1 cellular context compared by ENCODE assay signal in the genomic region with DNA sequence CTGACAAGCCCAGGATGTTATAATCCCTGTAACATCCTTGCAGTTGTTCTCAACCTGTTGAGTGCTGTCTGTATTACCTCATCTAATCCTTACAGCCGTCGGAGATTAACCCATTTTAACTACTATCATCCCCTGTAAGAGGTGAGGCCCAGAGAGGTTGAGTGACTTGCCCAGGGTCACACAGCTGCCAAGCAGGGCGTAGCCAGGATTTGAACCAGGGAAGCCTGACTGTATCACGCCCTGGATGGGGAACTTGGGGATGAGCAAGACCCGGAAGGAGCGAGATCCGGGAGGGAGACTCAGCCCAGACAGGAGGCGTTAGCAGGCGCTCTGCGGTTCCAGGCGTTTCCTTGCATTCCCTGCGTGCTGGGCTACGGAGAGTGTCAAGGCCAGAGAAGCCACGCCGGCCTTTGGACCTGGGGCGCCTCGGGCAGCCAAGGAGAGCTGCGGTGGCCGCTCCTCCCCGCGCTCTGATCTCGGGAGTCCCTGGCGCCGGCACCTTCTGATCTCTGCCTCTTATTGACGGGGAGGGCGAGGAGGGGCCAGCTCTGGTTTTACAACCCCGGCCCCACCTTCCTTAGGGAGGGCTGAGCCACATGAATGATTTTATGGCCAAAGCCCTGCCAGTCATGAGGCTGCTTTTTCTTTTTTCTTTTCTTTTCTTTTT.
A peak's percentile ranks its signal among the peaks of the same experiment; 100 is the strongest.
TF ChIP-seq lines count a peak whose summit lies in the region.

No MANE protein-coding gene starts in this region.

TF ChIP-seq in HepG2, 621 proteins besides CTCF, POLR2A, EP300 and RAD21 (continues in another document):
- TF ChIP-seq, protein P1, sequence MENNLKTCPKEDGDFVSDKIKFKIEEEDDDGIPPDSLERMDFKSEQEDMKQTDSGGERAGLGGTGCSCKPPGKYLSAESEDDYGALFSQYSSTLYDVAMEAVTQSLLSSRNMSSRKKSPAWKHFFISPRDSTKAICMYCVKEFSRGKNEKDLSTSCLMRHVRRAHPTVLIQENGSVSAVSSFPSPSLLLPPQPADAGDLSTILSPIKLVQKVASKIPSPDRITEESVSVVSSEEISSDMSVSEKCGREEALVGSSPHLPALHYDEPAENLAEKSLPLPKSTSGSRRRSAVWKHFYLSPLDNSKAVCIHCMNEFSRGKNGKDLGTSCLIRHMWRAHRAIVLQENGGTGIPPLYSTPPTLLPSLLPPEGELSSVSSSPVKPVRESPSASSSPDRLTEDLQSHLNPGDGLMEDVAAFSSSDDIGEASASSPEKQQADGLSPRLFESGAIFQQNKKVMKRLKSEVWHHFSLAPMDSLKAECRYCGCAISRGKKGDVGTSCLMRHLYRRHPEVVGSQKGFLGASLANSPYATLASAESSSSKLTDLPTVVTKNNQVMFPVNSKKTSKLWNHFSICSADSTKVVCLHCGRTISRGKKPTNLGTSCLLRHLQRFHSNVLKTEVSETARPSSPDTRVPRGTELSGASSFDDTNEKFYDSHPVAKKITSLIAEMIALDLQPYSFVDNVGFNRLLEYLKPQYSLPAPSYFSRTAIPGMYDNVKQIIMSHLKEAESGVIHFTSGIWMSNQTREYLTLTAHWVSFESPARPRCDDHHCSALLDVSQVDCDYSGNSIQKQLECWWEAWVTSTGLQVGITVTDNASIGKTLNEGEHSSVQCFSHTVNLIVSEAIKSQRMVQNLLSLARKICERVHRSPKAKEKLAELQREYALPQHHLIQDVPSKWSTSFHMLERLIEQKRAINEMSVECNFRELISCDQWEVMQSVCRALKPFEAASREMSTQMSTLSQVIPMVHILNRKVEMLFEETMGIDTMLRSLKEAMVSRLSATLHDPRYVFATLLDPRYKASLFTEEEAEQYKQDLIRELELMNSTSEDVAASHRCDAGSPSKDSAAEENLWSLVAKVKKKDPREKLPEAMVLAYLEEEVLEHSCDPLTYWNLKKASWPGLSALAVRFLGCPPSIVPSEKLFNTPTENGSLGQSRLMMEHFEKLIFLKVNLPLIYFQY (CRISPR knock-in tag; IDR thresholded peaks at IDR 0.05; ENCODE audit: borderline replicate concordance), result 0 out of 2 replicates have a peak, but pooled peaks have one; percentile 24
- TF ChIP-seq, protein P2, sequence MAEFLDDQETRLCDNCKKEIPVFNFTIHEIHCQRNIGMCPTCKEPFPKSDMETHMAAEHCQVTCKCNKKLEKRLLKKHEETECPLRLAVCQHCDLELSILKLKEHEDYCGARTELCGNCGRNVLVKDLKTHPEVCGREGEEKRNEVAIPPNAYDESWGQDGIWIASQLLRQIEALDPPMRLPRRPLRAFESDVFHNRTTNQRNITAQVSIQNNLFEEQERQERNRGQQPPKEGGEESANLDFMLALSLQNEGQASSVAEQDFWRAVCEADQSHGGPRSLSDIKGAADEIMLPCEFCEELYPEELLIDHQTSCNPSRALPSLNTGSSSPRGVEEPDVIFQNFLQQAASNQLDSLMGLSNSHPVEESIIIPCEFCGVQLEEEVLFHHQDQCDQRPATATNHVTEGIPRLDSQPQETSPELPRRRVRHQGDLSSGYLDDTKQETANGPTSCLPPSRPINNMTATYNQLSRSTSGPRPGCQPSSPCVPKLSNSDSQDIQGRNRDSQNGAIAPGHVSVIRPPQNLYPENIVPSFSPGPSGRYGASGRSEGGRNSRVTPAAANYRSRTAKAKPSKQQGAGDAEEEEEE (CRISPR knock-in tag; IDR thresholded peaks at IDR 0.05; ENCODE audit: borderline replicate concordance), result 0 out of 2 replicates have a peak, but pooled peaks have one; percentile 56
- TF ChIP-seq, protein P3, sequence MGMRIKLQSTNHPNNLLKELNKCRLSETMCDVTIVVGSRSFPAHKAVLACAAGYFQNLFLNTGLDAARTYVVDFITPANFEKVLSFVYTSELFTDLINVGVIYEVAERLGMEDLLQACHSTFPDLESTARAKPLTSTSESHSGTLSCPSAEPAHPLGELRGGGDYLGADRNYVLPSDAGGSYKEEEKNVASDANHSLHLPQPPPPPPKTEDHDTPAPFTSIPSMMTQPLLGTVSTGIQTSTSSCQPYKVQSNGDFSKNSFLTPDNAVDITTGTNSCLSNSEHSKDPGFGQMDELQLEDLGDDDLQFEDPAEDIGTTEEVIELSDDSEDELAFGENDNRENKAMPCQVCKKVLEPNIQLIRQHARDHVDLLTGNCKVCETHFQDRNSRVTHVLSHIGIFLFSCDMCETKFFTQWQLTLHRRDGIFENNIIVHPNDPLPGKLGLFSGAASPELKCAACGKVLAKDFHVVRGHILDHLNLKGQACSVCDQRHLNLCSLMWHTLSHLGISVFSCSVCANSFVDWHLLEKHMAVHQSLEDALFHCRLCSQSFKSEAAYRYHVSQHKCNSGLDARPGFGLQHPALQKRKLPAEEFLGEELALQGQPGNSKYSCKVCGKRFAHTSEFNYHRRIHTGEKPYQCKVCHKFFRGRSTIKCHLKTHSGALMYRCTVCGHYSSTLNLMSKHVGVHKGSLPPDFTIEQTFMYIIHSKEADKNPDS (CRISPR knock-in tag; IDR thresholded peaks at IDR 0.05), result peak; percentile 61; the same call in 1 of the 2 replicates
- peak; percentile 91 for TF ChIP-seq PHF5A (CRISPR knock-in tag; IDR thresholded peaks at IDR 0.05; ENCODE audit: low read depth, unreplicated experiment)
- peak; percentile 77; the same call in 1 of the 2 replicates for TF ChIP-seq BRD4 (CRISPR knock-in tag; IDR thresholded peaks at IDR 0.05)
- TF ChIP-seq MXD4 (CRISPR knock-in tag; IDR thresholded peaks at IDR 0.05), result 0 out of 2 replicates have a peak, but pooled peaks have one; percentile 41
- TF ChIP-seq MEIS1 (CRISPR knock-in tag; IDR thresholded peaks at IDR 0.05; ENCODE audit: borderline replicate concordance), result peak; percentile 89; the same call in 1 of the 2 replicates
- no peak for TF ChIP-seq SMARCC2 (IDR thresholded peaks at IDR 0.05)
- no peak for TF ChIP-seq TEAD2 (CRISPR knock-in tag; IDR thresholded peaks at IDR 0.05)
- TF ChIP-seq, protein P4, sequence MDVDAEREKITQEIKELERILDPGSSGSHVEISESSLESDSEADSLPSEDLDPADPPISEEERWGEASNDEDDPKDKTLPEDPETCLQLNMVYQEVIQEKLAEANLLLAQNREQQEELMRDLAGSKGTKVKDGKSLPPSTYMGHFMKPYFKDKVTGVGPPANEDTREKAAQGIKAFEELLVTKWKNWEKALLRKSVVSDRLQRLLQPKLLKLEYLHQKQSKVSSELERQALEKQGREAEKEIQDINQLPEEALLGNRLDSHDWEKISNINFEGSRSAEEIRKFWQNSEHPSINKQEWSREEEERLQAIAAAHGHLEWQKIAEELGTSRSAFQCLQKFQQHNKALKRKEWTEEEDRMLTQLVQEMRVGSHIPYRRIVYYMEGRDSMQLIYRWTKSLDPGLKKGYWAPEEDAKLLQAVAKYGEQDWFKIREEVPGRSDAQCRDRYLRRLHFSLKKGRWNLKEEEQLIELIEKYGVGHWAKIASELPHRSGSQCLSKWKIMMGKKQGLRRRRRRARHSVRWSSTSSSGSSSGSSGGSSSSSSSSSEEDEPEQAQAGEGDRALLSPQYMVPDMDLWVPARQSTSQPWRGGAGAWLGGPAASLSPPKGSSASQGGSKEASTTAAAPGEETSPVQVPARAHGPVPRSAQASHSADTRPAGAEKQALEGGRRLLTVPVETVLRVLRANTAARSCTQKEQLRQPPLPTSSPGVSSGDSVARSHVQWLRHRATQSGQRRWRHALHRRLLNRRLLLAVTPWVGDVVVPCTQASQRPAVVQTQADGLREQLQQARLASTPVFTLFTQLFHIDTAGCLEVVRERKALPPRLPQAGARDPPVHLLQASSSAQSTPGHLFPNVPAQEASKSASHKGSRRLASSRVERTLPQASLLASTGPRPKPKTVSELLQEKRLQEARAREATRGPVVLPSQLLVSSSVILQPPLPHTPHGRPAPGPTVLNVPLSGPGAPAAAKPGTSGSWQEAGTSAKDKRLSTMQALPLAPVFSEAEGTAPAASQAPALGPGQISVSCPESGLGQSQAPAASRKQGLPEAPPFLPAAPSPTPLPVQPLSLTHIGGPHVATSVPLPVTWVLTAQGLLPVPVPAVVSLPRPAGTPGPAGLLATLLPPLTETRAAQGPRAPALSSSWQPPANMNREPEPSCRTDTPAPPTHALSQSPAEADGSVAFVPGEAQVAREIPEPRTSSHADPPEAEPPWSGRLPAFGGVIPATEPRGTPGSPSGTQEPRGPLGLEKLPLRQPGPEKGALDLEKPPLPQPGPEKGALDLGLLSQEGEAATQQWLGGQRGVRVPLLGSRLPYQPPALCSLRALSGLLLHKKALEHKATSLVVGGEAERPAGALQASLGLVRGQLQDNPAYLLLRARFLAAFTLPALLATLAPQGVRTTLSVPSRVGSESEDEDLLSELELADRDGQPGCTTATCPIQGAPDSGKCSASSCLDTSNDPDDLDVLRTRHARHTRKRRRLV (CRISPR knock-in tag; IDR thresholded peaks at IDR 0.05), result no peak
- TF ChIP-seq ZNF703 (CRISPR knock-in tag; IDR thresholded peaks at IDR 0.05; ENCODE audit: borderline replicate concordance), result peak; percentile 64; the same call in 1 of the 2 replicates
- no peak for TF ChIP-seq ZFAT (CRISPR knock-in tag; conservative IDR thresholded peaks at IDR 0.05)
- TF ChIP-seq, protein P5, sequence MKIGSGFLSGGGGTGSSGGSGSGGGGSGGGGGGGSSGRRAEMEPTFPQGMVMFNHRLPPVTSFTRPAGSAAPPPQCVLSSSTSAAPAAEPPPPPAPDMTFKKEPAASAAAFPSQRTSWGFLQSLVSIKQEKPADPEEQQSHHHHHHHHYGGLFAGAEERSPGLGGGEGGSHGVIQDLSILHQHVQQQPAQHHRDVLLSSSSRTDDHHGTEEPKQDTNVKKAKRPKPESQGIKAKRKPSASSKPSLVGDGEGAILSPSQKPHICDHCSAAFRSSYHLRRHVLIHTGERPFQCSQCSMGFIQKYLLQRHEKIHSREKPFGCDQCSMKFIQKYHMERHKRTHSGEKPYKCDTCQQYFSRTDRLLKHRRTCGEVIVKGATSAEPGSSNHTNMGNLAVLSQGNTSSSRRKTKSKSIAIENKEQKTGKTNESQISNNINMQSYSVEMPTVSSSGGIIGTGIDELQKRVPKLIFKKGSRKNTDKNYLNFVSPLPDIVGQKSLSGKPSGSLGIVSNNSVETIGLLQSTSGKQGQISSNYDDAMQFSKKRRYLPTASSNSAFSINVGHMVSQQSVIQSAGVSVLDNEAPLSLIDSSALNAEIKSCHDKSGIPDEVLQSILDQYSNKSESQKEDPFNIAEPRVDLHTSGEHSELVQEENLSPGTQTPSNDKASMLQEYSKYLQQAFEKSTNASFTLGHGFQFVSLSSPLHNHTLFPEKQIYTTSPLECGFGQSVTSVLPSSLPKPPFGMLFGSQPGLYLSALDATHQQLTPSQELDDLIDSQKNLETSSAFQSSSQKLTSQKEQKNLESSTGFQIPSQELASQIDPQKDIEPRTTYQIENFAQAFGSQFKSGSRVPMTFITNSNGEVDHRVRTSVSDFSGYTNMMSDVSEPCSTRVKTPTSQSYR (CRISPR knock-in tag; IDR thresholded peaks at IDR 0.05; ENCODE audit: borderline replicate concordance), result peak; percentile 72; the same call in 1 of the 2 replicates
- no peak for TF ChIP-seq ZNF7 (CRISPR knock-in tag; IDR thresholded peaks at IDR 0.05)
- peak; percentile 90 for TF ChIP-seq HOXD1 (CRISPR knock-in tag; IDR thresholded peaks at IDR 0.05)
- no peak for TF ChIP-seq EED (CRISPR knock-in tag; IDR thresholded peaks at IDR 0.05)
- TF ChIP-seq, protein P6, sequence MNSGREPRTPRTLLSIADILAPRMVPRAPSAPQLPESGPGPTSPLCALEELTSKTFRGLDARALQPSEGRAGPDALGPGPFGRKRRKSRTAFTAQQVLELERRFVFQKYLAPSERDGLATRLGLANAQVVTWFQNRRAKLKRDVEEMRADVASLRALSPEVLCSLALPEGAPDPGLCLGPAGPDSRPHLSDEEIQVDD (CRISPR knock-in tag; IDR thresholded peaks at IDR 0.05; ENCODE audit: borderline replicate concordance), result no peak
- TF ChIP-seq, protein P7, sequence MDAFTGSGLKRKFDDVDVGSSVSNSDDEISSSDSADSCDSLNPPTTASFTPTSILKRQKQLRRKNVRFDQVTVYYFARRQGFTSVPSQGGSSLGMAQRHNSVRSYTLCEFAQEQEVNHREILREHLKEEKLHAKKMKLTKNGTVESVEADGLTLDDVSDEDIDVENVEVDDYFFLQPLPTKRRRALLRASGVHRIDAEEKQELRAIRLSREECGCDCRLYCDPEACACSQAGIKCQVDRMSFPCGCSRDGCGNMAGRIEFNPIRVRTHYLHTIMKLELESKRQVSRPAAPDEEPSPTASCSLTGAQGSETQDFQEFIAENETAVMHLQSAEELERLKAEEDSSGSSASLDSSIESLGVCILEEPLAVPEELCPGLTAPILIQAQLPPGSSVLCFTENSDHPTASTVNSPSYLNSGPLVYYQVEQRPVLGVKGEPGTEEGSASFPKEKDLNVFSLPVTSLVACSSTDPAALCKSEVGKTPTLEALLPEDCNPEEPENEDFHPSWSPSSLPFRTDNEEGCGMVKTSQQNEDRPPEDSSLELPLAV (CRISPR knock-in tag; conservative IDR thresholded peaks at IDR 0.05; ENCODE audit: low read depth), result no peak
- TF ChIP-seq, protein P8, sequence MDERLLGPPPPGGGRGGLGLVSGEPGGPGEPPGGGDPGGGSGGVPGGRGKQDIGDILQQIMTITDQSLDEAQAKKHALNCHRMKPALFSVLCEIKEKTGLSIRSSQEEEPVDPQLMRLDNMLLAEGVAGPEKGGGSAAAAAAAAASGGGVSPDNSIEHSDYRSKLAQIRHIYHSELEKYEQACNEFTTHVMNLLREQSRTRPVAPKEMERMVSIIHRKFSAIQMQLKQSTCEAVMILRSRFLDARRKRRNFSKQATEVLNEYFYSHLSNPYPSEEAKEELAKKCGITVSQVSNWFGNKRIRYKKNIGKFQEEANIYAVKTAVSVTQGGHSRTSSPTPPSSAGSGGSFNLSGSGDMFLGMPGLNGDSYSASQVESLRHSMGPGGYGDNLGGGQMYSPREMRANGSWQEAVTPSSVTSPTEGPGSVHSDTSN (CRISPR knock-in tag; IDR thresholded peaks at IDR 0.05), result 0 out of 2 replicates have a peak, but pooled peaks have one; percentile 26
- no peak for TF ChIP-seq ZBTB8A (CRISPR knock-in tag; IDR thresholded peaks at IDR 0.05; ENCODE audit: borderline replicate concordance, low read depth)
- no peak for TF ChIP-seq KMT2B (CRISPR knock-in tag; IDR thresholded peaks at IDR 0.05)
- TF ChIP-seq ZNF33A (CRISPR knock-in tag; IDR thresholded peaks at IDR 0.05; ENCODE audit: borderline replicate concordance), result no peak
- no peak for TF ChIP-seq RFX5 (IDR thresholded peaks at IDR 0.05; ENCODE audit: low read depth, low read length)
- TF ChIP-seq, protein P9, sequence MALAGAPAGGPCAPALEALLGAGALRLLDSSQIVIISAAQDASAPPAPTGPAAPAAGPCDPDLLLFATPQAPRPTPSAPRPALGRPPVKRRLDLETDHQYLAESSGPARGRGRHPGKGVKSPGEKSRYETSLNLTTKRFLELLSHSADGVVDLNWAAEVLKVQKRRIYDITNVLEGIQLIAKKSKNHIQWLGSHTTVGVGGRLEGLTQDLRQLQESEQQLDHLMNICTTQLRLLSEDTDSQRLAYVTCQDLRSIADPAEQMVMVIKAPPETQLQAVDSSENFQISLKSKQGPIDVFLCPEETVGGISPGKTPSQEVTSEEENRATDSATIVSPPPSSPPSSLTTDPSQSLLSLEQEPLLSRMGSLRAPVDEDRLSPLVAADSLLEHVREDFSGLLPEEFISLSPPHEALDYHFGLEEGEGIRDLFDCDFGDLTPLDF (CRISPR knock-in tag; IDR thresholded peaks at IDR 0.05), result no peak
